4 cellular contexts compared by ENCODE assay signal in the genomic region with DNA sequence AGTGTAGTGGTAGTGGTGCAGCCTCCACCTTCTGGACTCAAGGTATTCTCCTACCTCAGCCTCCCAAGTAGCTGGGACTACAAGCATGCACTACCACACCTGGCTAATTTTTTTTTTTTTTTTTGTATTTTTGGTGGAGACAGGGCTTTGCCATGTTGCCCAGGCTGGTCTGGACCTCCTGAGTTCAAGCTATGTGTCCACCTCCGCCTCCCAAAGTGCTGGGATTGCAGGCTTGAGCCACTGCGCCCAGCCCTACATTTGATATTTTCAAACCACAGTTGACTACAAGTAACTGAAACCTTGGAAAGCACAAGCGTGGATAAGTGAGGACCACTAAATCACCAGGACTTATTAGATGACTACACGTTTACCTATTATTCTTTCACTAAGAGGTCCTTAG. TPM values are rescaled to one million over a fixed set of nuclear protein-coding genes. Genes with fewer than 3 reads are reported as not detected.
"Had no signal": no experiment of that assay in that cellular context is flagged by ENCODE, and none has a peak within 500 bp of the region (broad histone marks: within the 10 kb centered on the region; RNA-seq: fewer than 3 reads in every experiment).

No MANE protein-coding gene starts in this region.

- DNase-seq: GDM1, GF-D8 had no signal

- H3K4me3 ChIP-seq: GM12878 had no signal

- ATAC-seq: GM12878 had no signal

RNA-seq across cellular contexts. Expression of a gene that starts 10.0 kb away (rescaled TPM):
- total RNA-seq: G401 had no signal
- polyA plus RNA-seq: GM12878 had no signal

RNA-seq across cellular contexts. Expression of a gene that starts 59.8 kb away (rescaled TPM):
- total RNA-seq: G401, GM12878 had no signal
- polyA plus RNA-seq: GM12878 had no signal
